19 cellular contexts compared by ENCODE assay signal in the genomic region with DNA sequence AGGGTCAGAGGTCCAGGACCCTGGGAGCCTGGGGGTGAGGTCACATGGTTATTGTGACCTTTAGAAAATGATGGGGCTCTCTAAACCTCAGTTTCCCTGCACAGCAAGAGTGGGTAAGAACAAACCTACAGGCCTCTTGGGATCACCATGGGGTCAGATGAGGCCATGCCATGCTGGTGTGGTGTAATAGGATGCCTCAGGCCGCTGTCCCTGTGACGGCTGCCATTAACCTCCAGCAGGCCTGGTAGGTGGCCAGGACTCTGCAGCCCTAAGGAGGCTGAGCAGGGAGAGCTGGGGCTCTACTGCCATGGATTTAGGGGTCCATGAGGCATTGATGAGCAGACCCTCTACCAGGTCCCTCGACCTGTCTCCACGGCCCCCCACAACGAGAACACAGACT.
A peak's percentile ranks its signal among the peaks of the same experiment; 100 is the strongest.
DNase-seq lines count a peak whose midpoint lies in the region; ATAC-seq and TF ChIP-seq lines count a peak whose summit lies in the region.
"Had no signal": no experiment of that assay in that cellular context is flagged by ENCODE, and none has a peak within 500 bp of the region (broad histone marks: within the 10 kb centered on the region; RNA-seq: fewer than 3 reads in every experiment).

No MANE protein-coding gene starts in this region.

- POLR2A ChIA-PET in SK-N-SH (lab: Yijun Ruan, JAX), result no interaction called here
- POLR2A ChIA-PET in OCI-LY7 (lab: Charles Lee), result no interaction called here
- POLR2A ChIA-PET in HEK293T (lab: Yijun Ruan, JAX), result no interaction called here

- H3K79me2 ChIP-seq in SK-N-SH (ENCODE audit: insufficient read depth) (no peaks in the 10 kb centered on the region), OCI-LY7 (ENCODE audit: insufficient read depth, low read depth, low read length) (no peaks in the 10 kb centered on the region)

- 80% methylated on average over 1 of the region's 5 CpGs for WGBS in SK-N-SH (ENCODE audit: low lambda C conversion rate)

- intact Hi-C loops in gastrocnemius medialis (cut with DNase I; ENCODE audit: low total_unique reads), result no loop called here
- intact Hi-C loops in OCI-LY7 (cut with micrococcal nuclease; ENCODE audit: unreplicated experiment), result no loop called here

- H3K9me2 ChIP-seq in SK-N-SH (no peaks in the 10 kb centered on the region), OCI-LY7 (ENCODE audit: insufficient read depth, low read length) (no peaks in the 10 kb centered on the region)

- CTCF ChIA-PET in SK-N-SH (lab: Yijun Ruan, JAX) (interaction anchor here (1.4 to 2.6 kb wide), 2 partner anchors 12 to 108 kb away, joined by 3 to 7 read pairs; no protein-coding TSS in a partner anchor), OCI-LY7 (lab: Charles Lee; ENCODE audit: unreplicated experiment) (no interaction called here), HEK293T (lab: Yijun Ruan, JAX) (no interaction called here)

- ATAC-seq in SK-N-SH treated with all-trans-retinoic acid at 6 μM for 48 hours (no peak), gastrocnemius medialis (peak; percentile 62 to 74), HG02970 (IDR thresholded peaks at IDR 0.05; ENCODE audit: low FRiP score, unreplicated experiment) (no peak)
- ATAC-seq: CD8-positive, alpha-beta T cell; HCT116 had no signal

- H3K9me3 ChIP-seq in SK-N-SH, result no peaks in the 10 kb centered on the region
- no peaks in the 10 kb centered on the region for H3K9me3 ChIP-seq in gastrocnemius medialis
- no peaks in the 10 kb centered on the region for H3K9me3 ChIP-seq in OCI-LY7 (ENCODE audit: low read length)
- H3K9me3 ChIP-seq: BLaER1, Caco-2 had no signal

- TF ChIP-seq CTCF in SK-N-SH (IDR thresholded peaks at IDR 0.05) (no peak), gastrocnemius medialis (IDR thresholded peaks at IDR 0.05 in 4 of 5, conservative IDR thresholded peaks at IDR 0.05 in 1 of 5) (no peak), OCI-LY7 (conservative IDR thresholded peaks at IDR 0.05; ENCODE audit: low read length) (no peak)

- H3K4me2 ChIP-seq in SK-N-SH (no peak overlapping the region), OCI-LY7 (ENCODE audit: low read length) (no peak overlapping the region)

- H2AFZ ChIP-seq in SK-N-SH (ENCODE audit: low read depth) (no peak overlapping the region), OCI-LY7 (ENCODE audit: low read length) (no peak overlapping the region)

- H3K27ac ChIP-seq in SK-N-SH (ENCODE audit: low read depth in 2 of 2, low read length in 1 of 2), result no peak overlapping the region
- no peak overlapping the region for H3K27ac ChIP-seq in gastrocnemius medialis
- H3K27ac ChIP-seq in OCI-LY7 (ENCODE audit: low read depth, low read length, poor library complexity, severe bottlenecking), result no peak overlapping the region
- H3K27ac ChIP-seq: 22Rv1, BLaER1, C4-2B had no signal

- TF ChIP-seq EP300 in SK-N-SH (IDR thresholded peaks at IDR 0.05; ENCODE audit: borderline replicate concordance in 1 of 2, low read depth in 1 of 2, low read length in 1 of 2), result no peak

- H3F3A ChIP-seq in SK-N-SH (replicated peaks; ENCODE audit: insufficient read depth), result no peaks in the 10 kb centered on the region

- DNase-seq in SK-N-SH (peak; percentile 49), myocyte (ENCODE audit: low read depth) (peak; percentile 9), gastrocnemius medialis (peak in 1 of 2 donors; percentile 38), OCI-LY7 (ENCODE audit: low spot score) (no peak), HEK293T (ENCODE audit: extremely low spot score) (no peak)
- DNase-seq: Caco-2; CD4-positive, CD25-positive, alpha-beta regulatory T cell; DMS153; DND-41; GOT3; H9; HFFc6 had no signal

- H3K36me3 ChIP-seq in SK-N-SH (replicated peaks in 1 of 2; ENCODE audit: control insufficient read depth in 1 of 2, insufficient read depth in 2 of 2, low read length in 1 of 2) (no peaks in the 10 kb centered on the region), gastrocnemius medialis (no peaks in the 10 kb centered on the region), OCI-LY7 (ENCODE audit: insufficient read depth, low read length) (no peaks in the 10 kb centered on the region)
- H3K36me3 ChIP-seq: BLaER1 had no signal

- no peak for TF ChIP-seq RAD21 in SK-N-SH (IDR thresholded peaks at IDR 0.05; ENCODE audit: low read length)

- H3K4me1 ChIP-seq in SK-N-SH (ENCODE audit: control insufficient read depth in 1 of 2, insufficient read depth in 2 of 2, low read depth in 1 of 2, low read length in 1 of 2) (peaks cover 0 to 26% of the 10 kb centered on the region in 2 experiments; a peak in 1 of 4 replicates), gastrocnemius medialis (peaks cover 11 to 16% of the 10 kb centered on the region in 2 donors), OCI-LY7 (ENCODE audit: insufficient read depth, low read length, poor library complexity, severe bottlenecking) (no peaks in the 10 kb centered on the region)
- H3K4me1 ChIP-seq: Caco-2 had no signal

- in situ Hi-C loops in gastrocnemius medialis (cut with MboI; ENCODE audit: low sequenced_read_pairs in 4 of 4), result no loop called here

- H3K27me3 ChIP-seq in SK-N-SH (ENCODE audit: insufficient read depth) (no peaks in the 10 kb centered on the region), gastrocnemius medialis (peaks cover 23 to 27% (median 25%) of the 10 kb centered on the region in 3 donors)

- no peak for TF ChIP-seq POLR2A in gastrocnemius medialis (IDR thresholded peaks at IDR 0.05)

- H3K9ac ChIP-seq in SK-N-SH, result no peak overlapping the region
- H3K9ac ChIP-seq: BLaER1 had no signal

- H4K20me1 ChIP-seq in SK-N-SH (ENCODE audit: insufficient read depth), result no peaks in the 10 kb centered on the region
- no peaks in the 10 kb centered on the region for H4K20me1 ChIP-seq in OCI-LY7 (ENCODE audit: insufficient read depth, low read length)

- H3K4me3 ChIP-seq in SK-N-SH (ENCODE audit: low read depth in 2 of 2, low read length in 1 of 2), result no peak overlapping the region
- H3K4me3 ChIP-seq in gastrocnemius medialis, result no peak overlapping the region
- no peak overlapping the region for H3K4me3 ChIP-seq in OCI-LY7 (ENCODE audit: low read depth, low read length, poor library complexity, severe bottlenecking)
- H3K4me3 ChIP-seq: BLaER1 had no signal

- no TSS peak for BruUV-seq in OCI-LY7 (replicated peaks; lab: Mats Ljungman, UMichigan)

TF ChIP-seq in SK-N-SH, 30 proteins besides CTCF, POLR2A, EP300 and RAD21 (continues in another document):
- TF ChIP-seq, protein P1, sequence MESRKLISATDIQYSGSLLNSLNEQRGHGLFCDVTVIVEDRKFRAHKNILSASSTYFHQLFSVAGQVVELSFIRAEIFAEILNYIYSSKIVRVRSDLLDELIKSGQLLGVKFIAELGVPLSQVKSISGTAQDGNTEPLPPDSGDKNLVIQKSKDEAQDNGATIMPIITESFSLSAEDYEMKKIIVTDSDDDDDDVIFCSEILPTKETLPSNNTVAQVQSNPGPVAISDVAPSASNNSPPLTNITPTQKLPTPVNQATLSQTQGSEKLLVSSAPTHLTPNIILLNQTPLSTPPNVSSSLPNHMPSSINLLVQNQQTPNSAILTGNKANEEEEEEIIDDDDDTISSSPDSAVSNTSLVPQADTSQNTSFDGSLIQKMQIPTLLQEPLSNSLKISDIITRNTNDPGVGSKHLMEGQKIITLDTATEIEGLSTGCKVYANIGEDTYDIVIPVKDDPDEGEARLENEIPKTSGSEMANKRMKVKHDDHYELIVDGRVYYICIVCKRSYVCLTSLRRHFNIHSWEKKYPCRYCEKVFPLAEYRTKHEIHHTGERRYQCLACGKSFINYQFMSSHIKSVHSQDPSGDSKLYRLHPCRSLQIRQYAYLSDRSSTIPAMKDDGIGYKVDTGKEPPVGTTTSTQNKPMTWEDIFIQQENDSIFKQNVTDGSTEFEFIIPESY (IDR thresholded peaks at IDR 0.05; ENCODE audit: borderline replicate concordance, low read depth), result no peak
- TF ChIP-seq GATA2 (CRISPR knock-in tag; IDR thresholded peaks at IDR 0.05) (no peak), GABPA (IDR thresholded peaks at IDR 0.05; ENCODE audit: low read depth) (no peak), MEF2A (IDR thresholded peaks at IDR 0.05; ENCODE audit: borderline replicate concordance, low read depth) (no peak)

TF ChIP-seq in SK-N-SH treated with all-trans-retinoic acid at 6 μM for 48 hours, 23 proteins besides CTCF, POLR2A, EP300 and RAD21 (continues in another document):
- no peak for TF ChIP-seq CSRNP3 (CRISPR knock-in tag; IDR thresholded peaks at IDR 0.05)
- no peak for TF ChIP-seq ZNF70 (CRISPR knock-in tag; IDR thresholded peaks at IDR 0.05)
- no peak for TF ChIP-seq ISL1 (CRISPR knock-in tag; IDR thresholded peaks at IDR 0.05)
- TF ChIP-seq PPARA (CRISPR knock-in tag; IDR thresholded peaks at IDR 0.05; ENCODE audit: borderline replicate concordance), result no peak
- no peak for TF ChIP-seq ZC3H10 (CRISPR knock-in tag; IDR thresholded peaks at IDR 0.05)

TF ChIP-seq in HEK293T, 16 proteins besides CTCF, POLR2A, EP300 and RAD21:
- TF ChIP-seq ELF4 (IDR thresholded peaks at IDR 0.05) (no peak), FOXK2 (IDR thresholded peaks at IDR 0.05) (no peak), L3MBTL2 (conservative IDR thresholded peaks at IDR 0.05) (no peak), SP1 (IDR thresholded peaks at IDR 0.05) (no peak), FOXA1 (IDR thresholded peaks at IDR 0.05) (no peak), ARNT (IDR thresholded peaks at IDR 0.05) (no peak), LEF1 (IDR thresholded peaks at IDR 0.05; ENCODE audit: borderline replicate concordance) (no peak), ZNF384 (IDR thresholded peaks at IDR 0.05) (no peak), NFRKB (IDR thresholded peaks at IDR 0.05) (no peak), TARDBP (IDR thresholded peaks at IDR 0.05) (no peak), FOXM1 (IDR thresholded peaks at IDR 0.05; ENCODE audit: borderline replicate concordance) (no peak)

Comparison
In these comparisons a context has a peak if more than half of its experiments do, and no peak if none do; other contexts are left out.
1. DNase-seq: peak in SK-N-SH (single experiment) and myocyte (single experiment); none in OCI-LY7 (single experiment) and HEK293T (single experiment).
2. ATAC-seq: peak in gastrocnemius medialis (2 of 2); none in SK-N-SH treated with all-trans-retinoic acid at 6 μM for 48 hours (single experiment) and HG02970 (single experiment).